Comparison of ENCODE assay signal across 1 cellular context in the genomic region with DNA sequence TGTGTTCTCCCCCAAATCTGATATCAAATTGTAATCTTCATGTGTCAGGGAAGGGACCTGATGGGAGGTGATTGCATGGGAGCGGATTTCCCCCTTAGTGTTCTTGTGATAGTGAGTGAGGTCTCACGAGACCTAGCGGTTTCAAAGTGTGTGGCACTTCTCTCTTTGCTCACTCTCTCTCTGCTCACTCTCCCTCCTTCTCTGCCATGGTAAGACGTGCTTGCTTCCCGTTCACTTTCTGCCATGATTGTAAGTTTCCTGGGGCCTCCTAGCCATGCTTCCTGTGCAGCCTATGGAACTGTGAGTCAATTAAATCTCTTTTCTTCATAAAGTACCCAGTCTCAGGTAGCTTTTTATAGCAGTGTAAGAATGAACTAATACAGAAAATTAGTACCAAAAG.
TF ChIP-seq lines count a peak whose summit lies in the region.

No MANE protein-coding gene starts in this region.

TF ChIP-seq in GM23338, 12 proteins besides CTCF, POLR2A, EP300 and RAD21 (continued from another document):
- TF ChIP-seq, protein P1, sequence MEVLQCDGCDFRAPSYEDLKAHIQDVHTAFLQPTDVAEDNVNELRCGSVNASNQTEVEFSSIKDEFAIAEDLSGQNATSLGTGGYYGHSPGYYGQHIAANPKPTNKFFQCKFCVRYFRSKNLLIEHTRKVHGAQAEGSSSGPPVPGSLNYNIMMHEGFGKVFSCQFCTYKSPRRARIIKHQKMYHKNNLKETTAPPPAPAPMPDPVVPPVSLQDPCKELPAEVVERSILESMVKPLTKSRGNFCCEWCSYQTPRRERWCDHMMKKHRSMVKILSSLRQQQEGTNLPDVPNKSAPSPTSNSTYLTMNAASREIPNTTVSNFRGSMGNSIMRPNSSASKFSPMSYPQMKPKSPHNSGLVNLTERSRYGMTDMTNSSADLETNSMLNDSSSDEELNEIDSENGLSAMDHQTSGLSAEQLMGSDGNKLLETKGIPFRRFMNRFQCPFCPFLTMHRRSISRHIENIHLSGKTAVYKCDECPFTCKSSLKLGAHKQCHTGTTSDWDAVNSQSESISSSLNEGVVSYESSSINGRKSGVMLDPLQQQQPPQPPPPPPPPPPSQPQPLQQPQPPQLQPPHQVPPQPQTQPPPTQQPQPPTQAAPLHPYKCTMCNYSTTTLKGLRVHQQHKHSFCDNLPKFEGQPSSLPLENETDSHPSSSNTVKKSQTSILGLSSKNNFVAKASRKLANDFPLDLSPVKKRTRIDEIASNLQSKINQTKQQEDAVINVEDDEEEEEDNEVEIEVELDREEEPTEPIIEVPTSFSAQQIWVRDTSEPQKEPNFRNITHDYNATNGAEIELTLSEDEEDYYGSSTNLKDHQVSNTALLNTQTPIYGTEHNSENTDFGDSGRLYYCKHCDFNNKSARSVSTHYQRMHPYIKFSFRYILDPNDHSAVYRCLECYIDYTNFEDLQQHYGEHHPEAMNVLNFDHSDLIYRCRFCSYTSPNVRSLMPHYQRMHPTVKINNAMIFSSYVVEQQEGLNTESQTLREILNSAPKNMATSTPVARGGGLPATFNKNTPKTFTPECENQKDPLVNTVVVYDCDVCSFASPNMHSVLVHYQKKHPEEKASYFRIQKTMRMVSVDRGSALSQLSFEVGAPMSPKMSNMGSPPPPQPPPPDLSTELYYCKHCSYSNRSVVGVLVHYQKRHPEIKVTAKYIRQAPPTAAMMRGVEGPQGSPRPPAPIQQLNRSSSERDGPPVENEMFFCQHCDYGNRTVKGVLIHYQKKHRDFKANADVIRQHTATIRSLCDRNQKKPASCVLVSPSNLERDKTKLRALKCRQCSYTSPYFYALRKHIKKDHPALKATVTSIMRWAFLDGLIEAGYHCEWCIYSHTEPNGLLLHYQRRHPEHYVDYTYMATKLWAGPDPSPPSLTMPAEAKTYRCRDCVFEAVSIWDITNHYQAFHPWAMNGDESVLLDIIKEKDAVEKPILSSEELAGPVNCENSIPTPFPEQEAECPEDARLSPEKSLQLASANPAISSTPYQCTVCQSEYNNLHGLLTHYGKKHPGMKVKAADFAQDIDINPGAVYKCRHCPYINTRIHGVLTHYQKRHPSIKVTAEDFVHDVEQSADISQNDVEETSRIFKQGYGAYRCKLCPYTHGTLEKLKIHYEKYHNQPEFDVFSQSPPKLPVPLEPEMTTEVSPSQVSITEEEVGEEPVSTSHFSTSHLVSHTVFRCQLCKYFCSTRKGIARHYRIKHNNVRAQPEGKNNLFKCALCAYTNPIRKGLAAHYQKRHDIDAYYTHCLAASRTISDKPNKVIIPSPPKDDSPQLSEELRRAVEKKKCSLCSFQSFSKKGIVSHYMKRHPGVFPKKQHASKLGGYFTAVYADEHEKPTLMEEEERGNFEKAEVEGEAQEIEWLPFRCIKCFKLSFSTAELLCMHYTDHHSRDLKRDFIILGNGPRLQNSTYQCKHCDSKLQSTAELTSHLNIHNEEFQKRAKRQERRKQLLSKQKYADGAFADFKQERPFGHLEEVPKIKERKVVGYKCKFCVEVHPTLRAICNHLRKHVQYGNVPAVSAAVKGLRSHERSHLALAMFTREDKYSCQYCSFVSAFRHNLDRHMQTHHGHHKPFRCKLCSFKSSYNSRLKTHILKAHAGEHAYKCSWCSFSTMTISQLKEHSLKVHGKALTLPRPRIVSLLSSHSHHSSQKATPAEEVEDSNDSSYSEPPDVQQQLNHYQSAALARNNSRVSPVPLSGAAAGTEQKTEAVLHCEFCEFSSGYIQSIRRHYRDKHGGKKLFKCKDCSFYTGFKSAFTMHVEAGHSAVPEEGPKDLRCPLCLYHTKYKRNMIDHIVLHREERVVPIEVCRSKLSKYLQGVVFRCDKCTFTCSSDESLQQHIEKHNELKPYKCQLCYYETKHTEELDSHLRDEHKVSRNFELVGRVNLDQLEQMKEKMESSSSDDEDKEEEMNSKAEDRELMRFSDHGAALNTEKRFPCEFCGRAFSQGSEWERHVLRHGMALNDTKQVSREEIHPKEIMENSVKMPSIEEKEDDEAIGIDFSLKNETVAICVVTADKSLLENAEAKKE (CRISPR knock-in tag; IDR thresholded peaks at IDR 0.05) = no peak
- TF ChIP-seq NANOG (IDR thresholded peaks at IDR 0.05; ENCODE audit: borderline replicate concordance) = no peak
- TF ChIP-seq, protein P2, sequence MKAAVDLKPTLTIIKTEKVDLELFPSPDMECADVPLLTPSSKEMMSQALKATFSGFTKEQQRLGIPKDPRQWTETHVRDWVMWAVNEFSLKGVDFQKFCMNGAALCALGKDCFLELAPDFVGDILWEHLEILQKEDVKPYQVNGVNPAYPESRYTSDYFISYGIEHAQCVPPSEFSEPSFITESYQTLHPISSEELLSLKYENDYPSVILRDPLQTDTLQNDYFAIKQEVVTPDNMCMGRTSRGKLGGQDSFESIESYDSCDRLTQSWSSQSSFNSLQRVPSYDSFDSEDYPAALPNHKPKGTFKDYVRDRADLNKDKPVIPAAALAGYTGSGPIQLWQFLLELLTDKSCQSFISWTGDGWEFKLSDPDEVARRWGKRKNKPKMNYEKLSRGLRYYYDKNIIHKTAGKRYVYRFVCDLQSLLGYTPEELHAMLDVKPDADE (IDR thresholded peaks at IDR 0.05) = no peak
- TF ChIP-seq, protein P3, sequence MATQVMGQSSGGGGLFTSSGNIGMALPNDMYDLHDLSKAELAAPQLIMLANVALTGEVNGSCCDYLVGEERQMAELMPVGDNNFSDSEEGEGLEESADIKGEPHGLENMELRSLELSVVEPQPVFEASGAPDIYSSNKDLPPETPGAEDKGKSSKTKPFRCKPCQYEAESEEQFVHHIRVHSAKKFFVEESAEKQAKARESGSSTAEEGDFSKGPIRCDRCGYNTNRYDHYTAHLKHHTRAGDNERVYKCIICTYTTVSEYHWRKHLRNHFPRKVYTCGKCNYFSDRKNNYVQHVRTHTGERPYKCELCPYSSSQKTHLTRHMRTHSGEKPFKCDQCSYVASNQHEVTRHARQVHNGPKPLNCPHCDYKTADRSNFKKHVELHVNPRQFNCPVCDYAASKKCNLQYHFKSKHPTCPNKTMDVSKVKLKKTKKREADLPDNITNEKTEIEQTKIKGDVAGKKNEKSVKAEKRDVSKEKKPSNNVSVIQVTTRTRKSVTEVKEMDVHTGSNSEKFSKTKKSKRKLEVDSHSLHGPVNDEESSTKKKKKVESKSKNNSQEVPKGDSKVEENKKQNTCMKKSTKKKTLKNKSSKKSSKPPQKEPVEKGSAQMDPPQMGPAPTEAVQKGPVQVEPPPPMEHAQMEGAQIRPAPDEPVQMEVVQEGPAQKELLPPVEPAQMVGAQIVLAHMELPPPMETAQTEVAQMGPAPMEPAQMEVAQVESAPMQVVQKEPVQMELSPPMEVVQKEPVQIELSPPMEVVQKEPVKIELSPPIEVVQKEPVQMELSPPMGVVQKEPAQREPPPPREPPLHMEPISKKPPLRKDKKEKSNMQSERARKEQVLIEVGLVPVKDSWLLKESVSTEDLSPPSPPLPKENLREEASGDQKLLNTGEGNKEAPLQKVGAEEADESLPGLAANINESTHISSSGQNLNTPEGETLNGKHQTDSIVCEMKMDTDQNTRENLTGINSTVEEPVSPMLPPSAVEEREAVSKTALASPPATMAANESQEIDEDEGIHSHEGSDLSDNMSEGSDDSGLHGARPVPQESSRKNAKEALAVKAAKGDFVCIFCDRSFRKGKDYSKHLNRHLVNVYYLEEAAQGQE (IDR thresholded peaks at IDR 0.05; ENCODE audit: unreplicated experiment) = no peak
- no peak for TF ChIP-seq POLR2AphosphoS5 (IDR thresholded peaks at IDR 0.05; ENCODE audit: low read depth)
- no peak for TF ChIP-seq CREB1 (CRISPR knock-in tag; IDR thresholded peaks at IDR 0.05; ENCODE audit: low read depth)
- TF ChIP-seq ZNF331 (CRISPR knock-in tag; IDR thresholded peaks at IDR 0.05; ENCODE audit: low read depth) = no peak
- no peak for TF ChIP-seq EZH2phosphoT487 (IDR thresholded peaks at IDR 0.05; ENCODE audit: unreplicated experiment)
- TF ChIP-seq JUNB (IDR thresholded peaks at IDR 0.05; ENCODE audit: unreplicated experiment) = no peak
TF ChIP-seq in GM23338: peak in this region for 0.
